29 cellular contexts compared by ENCODE assay signal in the genomic region with DNA sequence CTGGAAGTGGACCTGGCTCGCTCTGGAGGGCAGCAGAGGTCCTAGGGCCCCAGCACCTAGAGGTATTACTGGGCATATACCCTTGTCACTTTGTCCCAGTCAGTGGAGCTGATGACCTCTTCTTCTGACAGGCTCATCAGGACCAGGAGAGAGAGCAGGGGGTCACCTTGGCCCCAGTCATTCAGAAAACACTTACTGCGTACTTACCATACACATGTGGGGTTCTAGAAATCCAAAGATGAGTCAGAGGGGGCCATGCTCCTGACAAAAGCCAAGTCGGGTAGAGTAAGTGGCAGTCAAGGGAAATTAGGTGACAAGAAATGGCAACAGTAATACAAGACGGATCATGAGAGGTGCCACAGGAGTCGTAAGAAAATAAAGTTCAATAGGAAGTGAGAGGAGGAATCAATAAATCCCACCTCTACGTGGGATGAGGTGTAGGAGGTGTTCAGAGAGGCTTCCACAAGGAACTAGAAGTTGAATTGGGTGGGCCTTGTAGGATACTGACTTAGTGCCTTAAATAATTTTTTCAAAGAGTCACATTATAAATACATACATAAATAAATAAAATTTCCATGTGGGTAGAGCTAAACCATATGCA. TPM values are rescaled to one million over a fixed set of nuclear protein-coding genes. Genes with fewer than 3 reads are reported as not detected.
A peak's percentile ranks its signal among the peaks of the same experiment; 100 is the strongest.
DNase-seq lines count a peak whose midpoint lies in the region; ATAC-seq and TF ChIP-seq lines count a peak whose summit lies in the region.
"Had no signal": no experiment of that assay in that cellular context is flagged by ENCODE, and none has a peak within 500 bp of the region (broad histone marks: within the 10 kb centered on the region; RNA-seq: fewer than 3 reads in every experiment).

No MANE protein-coding gene starts in this region.

- H3K4me1 ChIP-seq in OCI-LY3 (ENCODE audit: low read length) = peaks cover 23% of the 10 kb centered on the region

- H3K27ac ChIP-seq in OCI-LY3 (ENCODE audit: low read length) = no peak overlapping the region
- H3K27ac ChIP-seq: brain microvascular endothelial cell, HL-60, tibial artery, vagina had no signal

- H3K9me3 Mint-ChIP-seq in activated T-cell treated with anti-CD3 and anti-CD28 coated beads, Interleukin-2, amount 50 U/mL, for 72 hours = no peaks in the 10 kb centered on the region
- H3K9me3 Mint-ChIP-seq in stimulated activated memory B cell treated with anti-CD40 and anti-IgM and Interleukin-4, amounts not matched to agents 10 μg/mL and 1 μg/mL and 100 μg/mL, for 72 hours = no peaks in the 10 kb centered on the region
- no peaks in the 10 kb centered on the region for H3K9me3 Mint-ChIP-seq in naive thymus-derived CD8-positive, alpha-beta T cell
- H3K9me3 Mint-ChIP-seq: CD4-positive, alpha-beta memory T cell had no signal

- no peaks in the 10 kb centered on the region for H3K27me3 ChIP-seq in OCI-LY3 (ENCODE audit: low read depth, low read length)
- H3K27me3 ChIP-seq: tibial artery, vagina had no signal

- peak overlapping the region; percentile 70 to 89 for H3K4me3 Mint-ChIP-seq in activated T-cell treated with anti-CD3 and anti-CD28 coated beads, Interleukin-2, amount 50 U/mL, for 72 hours
- H3K4me3 Mint-ChIP-seq in stimulated activated memory B cell treated with anti-CD40 and anti-IgM and Interleukin-4, amounts not matched to agents 10 μg/mL and 1 μg/mL and 100 μg/mL, for 72 hours = no peak overlapping the region
- H3K4me3 Mint-ChIP-seq in naive thymus-derived CD8-positive, alpha-beta T cell = no peak overlapping the region
- H3K4me3 Mint-ChIP-seq: CD4-positive, alpha-beta memory T cell had no signal

- H3K36me3 Mint-ChIP-seq in activated T-cell treated with anti-CD3 and anti-CD28 coated beads, Interleukin-2, amount 50 U/mL, for 72 hours (ENCODE audit: insufficient read depth in 2 of 2) = peaks cover 9 to 10% of the 10 kb centered on the region in 2 donors
- H3K36me3 Mint-ChIP-seq in stimulated activated memory B cell treated with anti-CD40 and anti-IgM and Interleukin-4, amounts not matched to agents 10 μg/mL and 1 μg/mL and 100 μg/mL, for 72 hours = peaks cover 9% of the 10 kb centered on the region
- peaks cover 0 to 2% (median 0%) of the 10 kb centered on the region in 3 donors for H3K36me3 Mint-ChIP-seq in naive thymus-derived CD8-positive, alpha-beta T cell

- no peak overlapping the region for H2AFZ ChIP-seq in OCI-LY3 (ENCODE audit: low read depth, low read length)

- TF ChIP-seq CTCF in OCI-LY3 (IDR thresholded peaks at IDR 0.05; ENCODE audit: low read depth, low read length) = no peak

- H3K4me3 ChIP-seq in OCI-LY3 (ENCODE audit: low read length) = no peak overlapping the region
- H3K4me3 ChIP-seq: tibial artery, vagina had no signal

- peak; percentile 50 to 51 for DNase-seq in activated T-cell treated with anti-CD3 and anti-CD28 coated beads, Interleukin-2, amount 50 U/mL, for 72 hours
- no peak for DNase-seq in activated T-cell treated with anti-CD3 and anti-CD28 coated beads, Interleukin-2, amount 50 U/mL, for 1 hour
- no peak for DNase-seq in occipital lobe (lab: John Stamatoyannopoulos, UW)
- no peak for DNase-seq in naive thymus-derived CD8-positive, alpha-beta T cell
- DNase-seq: activated gamma-delta T cell treated with Interleukin-2 at 50 U/mL for 16 hours, amygdala, brain microvascular endothelial cell, cerebellar nuclear complex, DND-41, foreskin fibroblast, GF-D8, KG1, mammary epithelial cell, NCI-H1105, NCI-H187, NCI-H2171, NCI-H82, retina, SIG-M5, tibial artery had no signal

- no peaks in the 10 kb centered on the region for H4K20me1 ChIP-seq in OCI-LY3 (ENCODE audit: insufficient read depth, low read length)

- H3K27me3 Mint-ChIP-seq in activated T-cell treated with anti-CD3 and anti-CD28 coated beads, Interleukin-2, amount 50 U/mL, for 72 hours (ENCODE audit: low read depth) = peaks cover 5% of the 10 kb centered on the region
- no peaks in the 10 kb centered on the region for H3K27me3 Mint-ChIP-seq in stimulated activated memory B cell treated with anti-CD40 and anti-IgM and Interleukin-4, amounts not matched to agents 10 μg/mL and 1 μg/mL and 100 μg/mL, for 72 hours
- H3K27me3 Mint-ChIP-seq in naive thymus-derived CD8-positive, alpha-beta T cell = no peaks in the 10 kb centered on the region
- H3K27me3 Mint-ChIP-seq: CD4-positive, alpha-beta memory T cell had no signal

- H3K27ac Mint-ChIP-seq in activated T-cell treated with anti-CD3 and anti-CD28 coated beads, Interleukin-2, amount 50 U/mL, for 72 hours = peak overlapping the region; percentile 52
- peak overlapping the region; percentile 38 for H3K27ac Mint-ChIP-seq in stimulated activated memory B cell treated with anti-CD40 and anti-IgM and Interleukin-4, amounts not matched to agents 10 μg/mL and 1 μg/mL and 100 μg/mL, for 72 hours
- H3K27ac Mint-ChIP-seq in naive thymus-derived CD8-positive, alpha-beta T cell = peak overlapping the region in 2 of 10 donors; percentile 1 to 82

- H3K9ac ChIP-seq in OCI-LY3 (ENCODE audit: low read length) = no peak overlapping the region
- H3K9ac ChIP-seq: parathyroid adenoma had no signal

- H3K79me2 ChIP-seq in OCI-LY3 (ENCODE audit: low read length) = no peaks in the 10 kb centered on the region

- H3K4me2 ChIP-seq in OCI-LY3 (ENCODE audit: low read length) = peak overlapping the region; percentile 63

- H3K4me1 Mint-ChIP-seq in activated T-cell treated with anti-CD3 and anti-CD28 coated beads, Interleukin-2, amount 50 U/mL, for 72 hours (ENCODE audit: low read depth) = peaks cover 71% of the 10 kb centered on the region
- peaks cover 48% of the 10 kb centered on the region for H3K4me1 Mint-ChIP-seq in stimulated activated memory B cell treated with anti-CD40 and anti-IgM and Interleukin-4, amounts not matched to agents 10 μg/mL and 1 μg/mL and 100 μg/mL, for 72 hours
- H3K4me1 Mint-ChIP-seq in naive thymus-derived CD8-positive, alpha-beta T cell = peaks cover 26 to 39% (median 28%) of the 10 kb centered on the region in 4 donors

- no peaks in the 10 kb centered on the region for H3K36me3 ChIP-seq in OCI-LY3 (replicated peaks; ENCODE audit: low read depth, low read length)
- H3K36me3 ChIP-seq: brain microvascular endothelial cell, vagina had no signal

- H3K9me3 ChIP-seq in OCI-LY3 (ENCODE audit: insufficient read depth, low read length) = no peaks in the 10 kb centered on the region
- H3K9me3 ChIP-seq: tibial artery, vagina had no signal

- peak; percentile 69 to 71 for ATAC-seq in activated T-cell treated with anti-CD3 and anti-CD28 coated beads, Interleukin-2, amount 50 U/mL, for 72 hours (replicated peaks in 1 of 2)
- ATAC-seq in GM18867 (IDR thresholded peaks at IDR 0.05; ENCODE audit: unreplicated experiment) (peak; percentile 37), GM21723 (IDR thresholded peaks at IDR 0.05; ENCODE audit: unreplicated experiment) (no peak)
- ATAC-seq in stimulated activated memory B cell treated with anti-CD40 and anti-IgM and Interleukin-4, amounts not matched to agents 10 μg/mL and 1 μg/mL and 100 μg/mL, for 72 hours = peak; percentile 32
- ATAC-seq in naive thymus-derived CD8-positive, alpha-beta T cell = no peak
- ATAC-seq: esophagus mucosa had no signal

- POLR2A ChIA-PET in naive thymus-derived CD8-positive, alpha-beta T cell (lab: Charles Lee) = no interaction called here

RNA-seq across cellular contexts. Expression of gene KCNC4, which starts 6.8 kb away (rescaled TPM):
- total RNA-seq in activated T-cell treated with anti-CD3 and anti-CD28 coated beads, Interleukin-2, amount 50 U/mL, for 72 hours = 10 to 100 TPM; 19.8 to 28.9 TPM
- total RNA-seq in occipital lobe = 4.8 TPM
- 10 to 100 TPM; 11.9 to 12.7 TPM for total RNA-seq in naive thymus-derived CD8-positive, alpha-beta T cell
- polyA plus RNA-seq in naive thymus-derived CD8-positive, alpha-beta T cell = 1 to 10 TPM in 2 of 3 donors, under 1 TPM in 1; 0.90 to 3.1 (median 1.9) TPM

Comparison
In these comparisons a context has a peak if more than half of its experiments do, and no peak if none do; other contexts are left out.
1. DNase-seq: peak in activated T-cell treated with anti-CD3 and anti-CD28 coated beads, Interleukin-2, amount 50 U/mL, for 72 hours (2 of 2); none in activated T-cell treated with anti-CD3 and anti-CD28 coated beads, Interleukin-2, amount 50 U/mL, for 1 hour (single experiment), occipital lobe (single experiment) and naive thymus-derived CD8-positive, alpha-beta T cell (0 of 10).
2. ATAC-seq: peak in activated T-cell treated with anti-CD3 and anti-CD28 coated beads, Interleukin-2, amount 50 U/mL, for 72 hours (2 of 2), GM18867 (single experiment) and stimulated activated memory B cell treated with anti-CD40 and anti-IgM and Interleukin-4, amounts not matched to agents 10 μg/mL and 1 μg/mL and 100 μg/mL, for 72 hours (single experiment); none in GM21723 (single experiment) and naive thymus-derived CD8-positive, alpha-beta T cell (0 of 2).
3. H3K4me3 Mint-ChIP-seq: peak in activated T-cell treated with anti-CD3 and anti-CD28 coated beads, Interleukin-2, amount 50 U/mL, for 72 hours (2 of 2); none in stimulated activated memory B cell treated with anti-CD40 and anti-IgM and Interleukin-4, amounts not matched to agents 10 μg/mL and 1 μg/mL and 100 μg/mL, for 72 hours (single experiment) and naive thymus-derived CD8-positive, alpha-beta T cell (0 of 10).